In genomic region chr4:57426779-57427395, GRCh38 we compare ENCODE assay signal across 8 cellular contexts.
DNase-seq lines count a peak whose midpoint lies in the region; ATAC-seq, FAIRE-seq and TF ChIP-seq lines count a peak whose summit lies in the region.

No MANE protein-coding gene starts in this region.

- FAIRE-seq in astrocyte (lab: Jason Lieb, UNC), result no peak

- H3K36me3 Mint-ChIP-seq in astrocyte (ENCODE audit: low read depth, unreplicated experiment), result no peaks in the 10 kb centered on the region

- H3K4me1 ChIP-seq in astrocyte (ENCODE audit: insufficient read depth, low read length), result peaks cover 17% of the 10 kb centered on the region
- H3K4me1 ChIP-seq in smooth muscle cell (ENCODE audit: low read depth), result no peaks in the 10 kb centered on the region

- H3K9me3 Mint-ChIP-seq in astrocyte (ENCODE audit: unreplicated experiment), result peaks cover 6% of the 10 kb centered on the region

- H4K20me1 ChIP-seq in astrocyte (ENCODE audit: insufficient read depth, low read length) (no peaks in the 10 kb centered on the region), smooth muscle cell (ENCODE audit: low read depth) (no peaks in the 10 kb centered on the region)

- H3K36me3 ChIP-seq in astrocyte (ENCODE audit: insufficient read depth, low read length) (no peaks in the 10 kb centered on the region), smooth muscle cell (ENCODE audit: low read depth) (no peaks in the 10 kb centered on the region)

- ATAC-seq in GM19328 (IDR thresholded peaks at IDR 0.05; ENCODE audit: unreplicated experiment) (peak; percentile 81), HG03469 (IDR thresholded peaks at IDR 0.05; ENCODE audit: unreplicated experiment) (peak; percentile 79)

- H3K4me3 ChIP-seq in astrocyte (ENCODE audit: insufficient read depth, low read depth, low read length) (no peak overlapping the region), smooth muscle cell (no peak overlapping the region)

- H3K27ac ChIP-seq in astrocyte (ENCODE audit: low read depth, low read length) (no peak overlapping the region), smooth muscle cell (ENCODE audit: low read depth) (no peak overlapping the region)

- H3K27me3 ChIP-seq in astrocyte (ENCODE audit: insufficient read depth, low read length) (no peaks in the 10 kb centered on the region), smooth muscle cell (ENCODE audit: low read depth) (no peaks in the 10 kb centered on the region)

- no peak overlapping the region for H3K27ac Mint-ChIP-seq in astrocyte (ENCODE audit: unreplicated experiment)

- no peak overlapping the region for H3K4me2 ChIP-seq in astrocyte (ENCODE audit: low read length)
- no peak overlapping the region for H3K4me2 ChIP-seq in smooth muscle cell

- H3F3A ChIP-seq in smooth muscle cell (ENCODE audit: low read depth), result no peaks in the 10 kb centered on the region

- no peak overlapping the region for H3K4me3 Mint-ChIP-seq in astrocyte (ENCODE audit: unreplicated experiment)

- WGBS in smooth muscle cell (ENCODE audit: low lambda C conversion rate), result 18% methylated on average over 11 of the region's 11 CpGs

- H3K79me2 ChIP-seq in astrocyte (ENCODE audit: insufficient read depth, low read length), result no peaks in the 10 kb centered on the region
- H3K79me2 ChIP-seq in smooth muscle cell (ENCODE audit: low read depth), result no peaks in the 10 kb centered on the region

- H2AFZ ChIP-seq in astrocyte (ENCODE audit: low read depth, low read length) (no peak overlapping the region), smooth muscle cell (ENCODE audit: low read depth) (no peak overlapping the region)

- DNase-seq in DMS153 treated with DMSO at 0.1 percent for 48 hours (lab: John Stamatoyannopoulos, UW; ENCODE audit: unreplicated experiment), result peak; percentile 80
- DNase-seq in NCI-H82 (lab: John Stamatoyannopoulos, UW), result peak; percentile 79
- peak; percentile 68 for DNase-seq in astrocyte (ENCODE audit: low read depth)
- DNase-seq in hypothalamus (lab: John Stamatoyannopoulos, UW), result peak in 46 of 51 donors; percentile 0 to 79 (median 48)
- no peak for DNase-seq in smooth muscle cell (lab: John Stamatoyannopoulos, UW; ENCODE audit: unreplicated experiment)
- DNase-seq in GF-D8 (lab: John Stamatoyannopoulos, UW), result no peak

- H3K9me3 ChIP-seq in astrocyte (ENCODE audit: insufficient read depth, low read depth, low read length) (no peaks in the 10 kb centered on the region), smooth muscle cell (replicated peaks; ENCODE audit: low read depth) (no peaks in the 10 kb centered on the region)

- TF ChIP-seq CTCF in astrocyte (IDR thresholded peaks at IDR 0.05; ENCODE audit: insufficient read depth, low read depth, low read length) (peak; percentile 85), smooth muscle cell (IDR thresholded peaks at IDR 0.05; ENCODE audit: borderline replicate concordance, insufficient read depth, poor library complexity, severe bottlenecking) (peak; percentile 84)

- peaks cover 3% of the 10 kb centered on the region for H3K27me3 Mint-ChIP-seq in astrocyte (ENCODE audit: low read depth, unreplicated experiment)

- H3K9ac ChIP-seq in astrocyte (ENCODE audit: low read length), result no peak overlapping the region
- H3K9ac ChIP-seq in smooth muscle cell (ENCODE audit: low read depth), result no peak overlapping the region

- peaks cover 10% of the 10 kb centered on the region for H3K4me1 Mint-ChIP-seq in astrocyte (ENCODE audit: low read depth, unreplicated experiment)

Comparison
In these comparisons a context has a peak if more than half of its experiments do, and no peak if none do; other contexts are left out.
1. DNase-seq: peak in DMS153 treated with DMSO at 0.1 percent for 48 hours (single experiment), NCI-H82 (single experiment), astrocyte (single experiment) and hypothalamus (46 of 51); none in smooth muscle cell (single experiment) and GF-D8 (single experiment).